Comparison of ENCODE assay signal across 1 cellular context in the genomic region with DNA sequence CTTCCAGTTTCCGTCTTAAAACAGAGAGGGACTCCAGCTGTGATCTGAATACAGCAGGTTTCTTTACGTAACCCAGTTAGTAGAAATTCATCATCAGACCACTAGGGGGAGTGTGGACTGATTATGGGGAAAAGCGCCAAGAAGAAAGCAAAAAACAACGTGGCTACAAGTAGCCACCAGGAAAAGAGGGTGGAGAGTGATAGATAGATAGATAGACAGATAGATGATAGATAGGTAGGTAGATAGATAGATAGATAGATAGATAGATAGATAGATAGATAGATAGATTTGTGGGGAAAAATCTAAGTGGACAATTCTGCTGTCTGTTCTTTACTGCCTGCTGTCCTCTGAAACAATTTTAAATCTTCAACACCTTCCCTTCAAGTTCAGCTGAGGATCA.
TF ChIP-seq lines count a peak whose summit lies in the region.

No MANE protein-coding gene starts in this region.

TF ChIP-seq in K562, 482 proteins besides CTCF, POLR2A, EP300 and RAD21 (continued from another document):
- TF ChIP-seq, protein P1, sequence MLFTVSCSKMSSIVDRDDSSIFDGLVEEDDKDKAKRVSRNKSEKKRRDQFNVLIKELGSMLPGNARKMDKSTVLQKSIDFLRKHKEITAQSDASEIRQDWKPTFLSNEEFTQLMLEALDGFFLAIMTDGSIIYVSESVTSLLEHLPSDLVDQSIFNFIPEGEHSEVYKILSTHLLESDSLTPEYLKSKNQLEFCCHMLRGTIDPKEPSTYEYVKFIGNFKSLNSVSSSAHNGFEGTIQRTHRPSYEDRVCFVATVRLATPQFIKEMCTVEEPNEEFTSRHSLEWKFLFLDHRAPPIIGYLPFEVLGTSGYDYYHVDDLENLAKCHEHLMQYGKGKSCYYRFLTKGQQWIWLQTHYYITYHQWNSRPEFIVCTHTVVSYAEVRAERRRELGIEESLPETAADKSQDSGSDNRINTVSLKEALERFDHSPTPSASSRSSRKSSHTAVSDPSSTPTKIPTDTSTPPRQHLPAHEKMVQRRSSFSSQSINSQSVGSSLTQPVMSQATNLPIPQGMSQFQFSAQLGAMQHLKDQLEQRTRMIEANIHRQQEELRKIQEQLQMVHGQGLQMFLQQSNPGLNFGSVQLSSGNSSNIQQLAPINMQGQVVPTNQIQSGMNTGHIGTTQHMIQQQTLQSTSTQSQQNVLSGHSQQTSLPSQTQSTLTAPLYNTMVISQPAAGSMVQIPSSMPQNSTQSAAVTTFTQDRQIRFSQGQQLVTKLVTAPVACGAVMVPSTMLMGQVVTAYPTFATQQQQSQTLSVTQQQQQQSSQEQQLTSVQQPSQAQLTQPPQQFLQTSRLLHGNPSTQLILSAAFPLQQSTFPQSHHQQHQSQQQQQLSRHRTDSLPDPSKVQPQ (CRISPR knock-in tag; IDR thresholded peaks at IDR 0.05; ENCODE audit: borderline replicate concordance) = no peak
- TF ChIP-seq, protein P2, sequence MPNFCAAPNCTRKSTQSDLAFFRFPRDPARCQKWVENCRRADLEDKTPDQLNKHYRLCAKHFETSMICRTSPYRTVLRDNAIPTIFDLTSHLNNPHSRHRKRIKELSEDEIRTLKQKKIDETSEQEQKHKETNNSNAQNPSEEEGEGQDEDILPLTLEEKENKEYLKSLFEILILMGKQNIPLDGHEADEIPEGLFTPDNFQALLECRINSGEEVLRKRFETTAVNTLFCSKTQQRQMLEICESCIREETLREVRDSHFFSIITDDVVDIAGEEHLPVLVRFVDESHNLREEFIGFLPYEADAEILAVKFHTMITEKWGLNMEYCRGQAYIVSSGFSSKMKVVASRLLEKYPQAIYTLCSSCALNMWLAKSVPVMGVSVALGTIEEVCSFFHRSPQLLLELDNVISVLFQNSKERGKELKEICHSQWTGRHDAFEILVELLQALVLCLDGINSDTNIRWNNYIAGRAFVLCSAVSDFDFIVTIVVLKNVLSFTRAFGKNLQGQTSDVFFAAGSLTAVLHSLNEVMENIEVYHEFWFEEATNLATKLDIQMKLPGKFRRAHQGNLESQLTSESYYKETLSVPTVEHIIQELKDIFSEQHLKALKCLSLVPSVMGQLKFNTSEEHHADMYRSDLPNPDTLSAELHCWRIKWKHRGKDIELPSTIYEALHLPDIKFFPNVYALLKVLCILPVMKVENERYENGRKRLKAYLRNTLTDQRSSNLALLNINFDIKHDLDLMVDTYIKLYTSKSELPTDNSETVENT (CRISPR knock-in tag; IDR thresholded peaks at IDR 0.05) = no peak
- TF ChIP-seq, protein P3, sequence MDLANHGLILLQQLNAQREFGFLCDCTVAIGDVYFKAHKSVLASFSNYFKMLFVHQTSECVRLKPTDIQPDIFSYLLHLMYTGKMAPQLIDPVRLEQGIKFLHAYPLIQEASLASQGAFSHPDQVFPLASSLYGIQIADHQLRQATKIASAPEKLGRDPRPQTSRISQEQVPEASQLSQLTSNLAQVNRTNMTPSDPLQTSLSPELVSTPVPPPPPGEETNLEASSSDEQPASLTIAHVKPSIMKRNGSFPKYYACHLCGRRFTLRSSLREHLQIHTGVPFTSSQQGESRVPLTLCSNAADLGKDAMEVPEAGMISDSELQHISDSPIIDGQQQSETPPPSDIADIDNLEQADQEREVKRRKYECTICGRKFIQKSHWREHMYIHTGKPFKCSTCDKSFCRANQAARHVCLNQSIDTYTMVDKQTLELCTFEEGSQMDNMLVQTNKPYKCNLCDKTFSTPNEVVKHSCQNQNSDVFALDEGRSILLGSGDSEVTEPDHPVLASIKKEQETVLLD (IDR thresholded peaks at IDR 0.05) = peak; percentile 83
